Comparison of ENCODE assay signal across 8 cellular contexts in the genomic region with DNA sequence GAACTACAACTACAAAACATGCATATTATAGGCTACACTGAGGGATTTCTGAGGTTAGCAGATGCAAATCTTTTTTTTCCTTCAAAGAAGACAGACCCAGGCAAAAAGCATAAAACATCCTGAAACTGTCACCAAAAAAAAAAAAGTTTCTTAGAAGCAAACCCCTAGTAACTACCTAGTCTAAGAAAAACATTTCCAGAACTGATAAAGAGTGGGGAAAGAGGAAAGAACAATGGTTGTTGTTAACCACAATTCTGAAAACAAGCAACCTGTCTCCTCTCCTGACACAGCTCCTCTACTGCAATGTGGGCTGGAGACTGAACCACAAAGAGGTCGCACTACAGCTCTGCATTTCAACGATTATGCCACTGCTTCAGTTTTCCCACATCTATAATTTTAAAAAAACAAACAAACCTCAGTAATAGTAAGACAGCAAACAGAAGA. TPM values are rescaled to one million over a fixed set of nuclear protein-coding genes. Genes with fewer than 3 reads are reported as not detected.
A peak's percentile ranks its signal among the peaks of the same experiment; 100 is the strongest.
DNase-seq lines count a peak whose midpoint lies in the region; ATAC-seq and TF ChIP-seq lines count a peak whose summit lies in the region.

No MANE protein-coding gene starts in this region.

- no peaks in the 10 kb centered on the region for H3K27me3 Mint-ChIP-seq in nephron progenitor cell (ENCODE audit: low read depth, poor library complexity)

- H3K27ac ChIP-seq in cardiac muscle cell = peak overlapping the region; percentile 78

- TF ChIP-seq CTCF in cardiac muscle cell (IDR thresholded peaks at IDR 0.05; ENCODE audit: low read depth, low read length) (no peak), nephron progenitor cell (IDR thresholded peaks at IDR 0.05) (no peak)

- intact Hi-C loops in cardiac septum (cut with DNase I) = no loop called here

- no peak overlapping the region for H3K4me3 ChIP-seq in cardiac muscle cell

- H3K27ac Mint-ChIP-seq in nephron progenitor cell = peak overlapping the region; percentile 92

- H3K4me1 Mint-ChIP-seq in nephron progenitor cell = peaks cover 12% of the 10 kb centered on the region

- H3K4me1 ChIP-seq in cardiac muscle cell (ENCODE audit: low read depth) = peaks cover 6% of the 10 kb centered on the region

- peak in 1 of 2 donors; percentile 65 for DNase-seq in cardiac muscle cell (ENCODE audit: low read depth in 1 of 2, low spot score in 1 of 2)
- DNase-seq in cardiac septum (ENCODE audit: low spot score) = no peak
- peak; percentile 20 to 30 for DNase-seq in activated CD4-positive, alpha-beta T cell treated with anti-CD3 and anti-CD28 coated beads for 4 hours
- DNase-seq in nephron progenitor cell = no peak
- DNase-seq in DMS114 treated with DMSO at 0.1 percent for 48 hours (lab: John Stamatoyannopoulos, UW; ENCODE audit: unreplicated experiment) = no peak
- DNase-seq in NK-92 (lab: John Stamatoyannopoulos, UW; ENCODE audit: unreplicated experiment) = no peak
- DNase-seq in HT-29 (ENCODE audit: low spot score) = no peak

- H3K27me3 ChIP-seq in cardiac muscle cell = no peaks in the 10 kb centered on the region

- peaks cover 1% of the 10 kb centered on the region for H3K36me3 ChIP-seq in cardiac muscle cell

- ATAC-seq in HG03045 (IDR thresholded peaks at IDR 0.05; ENCODE audit: unreplicated experiment) = peak; percentile 80

- peaks cover 7% of the 10 kb centered on the region for H3K9me3 Mint-ChIP-seq in nephron progenitor cell

- H3K36me3 Mint-ChIP-seq in nephron progenitor cell (ENCODE audit: low read depth) = peaks cover 62% of the 10 kb centered on the region

- no peaks in the 10 kb centered on the region for H3K9me3 ChIP-seq in cardiac muscle cell (ENCODE audit: low read depth)

- no peak overlapping the region for H3K4me3 Mint-ChIP-seq in nephron progenitor cell

RNA-seq across cellular contexts. Expression of gene DENND5A, which starts 15.0 kb away (rescaled TPM):
- total RNA-seq in cardiac muscle cell (120 and 196 TPM in 2 replicates), cardiac septum (132 TPM)
- 99.5 and 156 TPM in 2 replicates for polyA plus RNA-seq in cardiac muscle cell
- 6.2 and 8.0 TPM in 2 replicates for total RNA-seq in HT-29 (2014; rRNA removed; shearing (Covaris generic))

Comparison
In these comparisons a context has a peak if more than half of its experiments do, and no peak if none do; other contexts are left out.
1. DNase-seq: peak in activated CD4-positive, alpha-beta T cell treated with anti-CD3 and anti-CD28 coated beads for 4 hours (2 of 2); none in cardiac septum (single experiment), nephron progenitor cell (single experiment), DMS114 treated with DMSO at 0.1 percent for 48 hours (single experiment), NK-92 (single experiment) and HT-29 (single experiment).
2. RNA of gene DENND5A, which starts 15.0 kb away (total RNA-seq): 120 to 196 TPM in cardiac muscle cell and 132 TPM in cardiac septum (single experiment); 6.2 to 8.0 TPM in HT-29; every median in the first group is over 10 times any median in the second.